In genomic region chr17:73203788-73204479, GRCh38 we compare ENCODE assay signal across 11 cellular contexts. TPM values are rescaled to one million over a fixed set of nuclear protein-coding genes. Genes with fewer than 3 reads are reported as not detected.
DNase-seq lines count a peak whose midpoint lies in the region; ATAC-seq and TF ChIP-seq lines count a peak whose summit lies in the region.
"Had no signal": no experiment of that assay in that cellular context is flagged by ENCODE, and none has a peak within 500 bp of the region (broad histone marks: within the 10 kb centered on the region; RNA-seq: fewer than 3 reads in every experiment).

No MANE protein-coding gene starts in this region.

- H3K4me3 ChIP-seq in endocrine pancreas (ENCODE audit: control insufficient read depth, insufficient read depth, low read length): no peak overlapping the region

- no peaks in the 10 kb centered on the region for H3K9me3 Mint-ChIP-seq in chondrocyte (ENCODE audit: low read depth)

- peak overlapping the region; percentile 23 for H3K9ac ChIP-seq in endocrine pancreas (ENCODE audit: control insufficient read depth, insufficient read depth, low read length)

- H3K9me3 ChIP-seq in endocrine pancreas (ENCODE audit: control insufficient read depth, low read length): no peaks in the 10 kb centered on the region

- no peak overlapping the region for H3K4me3 Mint-ChIP-seq in chondrocyte (ENCODE audit: unreplicated experiment)

- H3K4me1 ChIP-seq in endocrine pancreas (ENCODE audit: control insufficient read depth, insufficient read depth, low read length): peaks cover 18% of the 10 kb centered on the region

- H3K36me3 Mint-ChIP-seq in chondrocyte (ENCODE audit: low read depth): peaks cover 66% of the 10 kb centered on the region

- H3K27ac Mint-ChIP-seq in chondrocyte (ENCODE audit: unreplicated experiment): no peak overlapping the region

- H3K4me1 Mint-ChIP-seq in chondrocyte (ENCODE audit: low read depth): no peaks in the 10 kb centered on the region

- H3K27me3 ChIP-seq in endocrine pancreas (ENCODE audit: control insufficient read depth, insufficient read depth, low read length): no peaks in the 10 kb centered on the region

- ATAC-seq in stimulated activated naive CD8-positive, alpha-beta T cell treated with anti-CD3 and anti-CD28 coated beads, Interleukin-15, Interleukin-2, amounts not matched to agents 100 U/mL and 50 U/mL, for 24 hours: peak; percentile 87
- ATAC-seq in HG03045 (IDR thresholded peaks at IDR 0.05; ENCODE audit: unreplicated experiment) (no peak), GM21526 (IDR thresholded peaks at IDR 0.05; ENCODE audit: low FRiP score, unreplicated experiment) (no peak)

- no peaks in the 10 kb centered on the region for H3K27me3 Mint-ChIP-seq in chondrocyte (ENCODE audit: low read depth)

- no peak for TF ChIP-seq CTCF in chondrocyte (IDR thresholded peaks at IDR 0.05)

- H3K36me3 ChIP-seq in endocrine pancreas (ENCODE audit: control insufficient read depth, insufficient read depth, low read length): peaks cover 4% of the 10 kb centered on the region

- DNase-seq in activated naive CD4-positive, alpha-beta T cell treated with Interleukin-2 at 50 U/mL for 16 hours: peak; percentile 23
- DNase-seq in activated naive CD4-positive, alpha-beta T cell treated with anti-CD3 and anti-CD28 coated beads, Interleukin-2, amount 50 U/mL, for 16 hours: no peak
- peak; percentile 27 for DNase-seq in activated CD4-positive, alpha-beta T cell treated with anti-CD3 and anti-CD28 coated beads, Interleukin-2, amount 50 U/mL, for 1 hour
- DNase-seq in stimulated activated naive CD8-positive, alpha-beta T cell treated with anti-CD3 and anti-CD28 coated beads, Interleukin-15, Interleukin-2, amounts not matched to agents 100 U/mL and 50 U/mL, for 24 hours: peak; percentile 46
- DNase-seq in chondrocyte (ENCODE audit: low spot score): no peak
- DNase-seq: GDM1, NCI-H1105 had no signal

RNA-seq across cellular contexts. Expression of gene COG1, which starts 11.1 kb away (rescaled TPM):
- 45.1 to 54.7 TPM (median 48.9 TPM) in 3 replicates for total RNA-seq in chondrocyte

RNA-seq across cellular contexts. Expression of gene SSTR2, which starts 39.1 kb away (rescaled TPM):
- 0.82 to 1.5 TPM (median 1.5 TPM) in 3 replicates for total RNA-seq in chondrocyte

RNA-seq across cellular contexts. Expression of gene CPSF4L, which starts 57.7 kb away (rescaled TPM):
- not detected in 3 replicates for total RNA-seq in chondrocyte
- total RNA-seq: osteocyte had no signal

Comparison
In these comparisons a context has a peak if more than half of its experiments do, and no peak if none do; other contexts are left out.
1. DNase-seq: peak in activated naive CD4-positive, alpha-beta T cell treated with Interleukin-2 at 50 U/mL for 16 hours (single experiment), activated CD4-positive, alpha-beta T cell treated with anti-CD3 and anti-CD28 coated beads, Interleukin-2, amount 50 U/mL, for 1 hour (single experiment) and stimulated activated naive CD8-positive, alpha-beta T cell treated with anti-CD3 and anti-CD28 coated beads, Interleukin-15, Interleukin-2, amounts not matched to agents 100 U/mL and 50 U/mL, for 24 hours (single experiment); none in activated naive CD4-positive, alpha-beta T cell treated with anti-CD3 and anti-CD28 coated beads, Interleukin-2, amount 50 U/mL, for 16 hours (single experiment) and chondrocyte (single experiment).